ENCODE assay signal across 8 cellular contexts in the genomic region with DNA sequence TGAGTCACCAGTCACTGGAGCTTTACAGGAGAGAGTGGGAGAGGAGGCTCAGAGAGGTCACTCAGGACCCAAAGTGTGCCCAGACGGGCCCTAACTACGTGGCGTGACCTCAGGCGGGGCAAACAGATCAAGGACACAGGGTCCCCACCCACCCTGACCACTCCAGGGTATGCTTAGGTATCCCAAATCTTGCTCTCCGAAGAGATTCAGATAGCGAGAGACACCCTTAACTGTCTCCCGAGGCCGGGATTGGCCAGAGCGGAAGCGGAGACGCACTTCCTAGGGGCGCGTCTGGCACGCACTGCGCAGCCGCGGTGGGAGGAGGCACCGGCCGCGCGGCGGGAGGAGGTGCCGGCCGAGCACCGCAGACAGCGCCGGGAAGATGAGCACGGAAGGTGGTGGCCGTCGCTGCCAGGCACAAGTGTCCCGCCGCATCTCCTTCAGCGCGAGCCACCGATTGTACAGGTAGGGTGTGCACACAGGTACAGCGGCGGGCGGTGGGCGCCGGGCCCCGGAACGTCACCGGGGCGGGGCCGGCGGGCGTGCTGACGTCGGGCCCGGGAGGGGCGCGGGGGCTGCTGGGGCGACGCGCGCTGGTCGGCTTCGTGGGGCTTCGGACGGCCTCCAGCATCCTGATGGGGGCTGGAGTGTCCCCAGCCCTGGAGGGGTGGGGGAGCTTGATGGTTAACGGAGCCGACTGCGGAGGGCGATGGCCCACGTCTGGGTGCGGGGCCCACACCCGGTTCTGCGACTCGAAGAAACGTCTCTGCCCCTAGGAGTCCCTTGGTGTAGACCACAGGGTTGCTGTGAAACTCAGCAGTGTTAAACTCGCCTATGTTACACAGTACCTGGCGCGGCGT. TPM values are rescaled to one million over a fixed set of nuclear protein-coding genes. Genes with fewer than 3 reads are reported as not detected.
DNase-seq lines count a peak whose midpoint lies in the region; ATAC-seq and TF ChIP-seq lines count a peak whose summit lies in the region.

A gene (plus strand): TSS at position 367 of the 860 bp plus-strand sequence. CDS start 16 bp downstream, at position 383.

- peak within 1 kb of the TSS; percentile 98 for H3K27ac ChIP-seq in GM23248
- H3K27ac ChIP-seq in Karpas-422 (ENCODE audit: low read length): no peak within 1 kb of the TSS
- peak within 1 kb of the TSS; percentile 90 for H3K27ac ChIP-seq in RWPE1
- H3K27ac ChIP-seq in fibroblast of lung (ENCODE audit: insufficient read depth, low read length): peak within 1 kb of the TSS; percentile 99

- WGBS in GM23248 (ENCODE audit: low coverage in 1 of 2, low lambda C conversion rate in 2 of 2, missing lambda C conversion rate in 2 of 2), 2 experiments: 1% methylated on average over 54 to 67 of the region's 74 CpGs

- H3K4me3 ChIP-seq in GM23248 (peak within 1 kb of the TSS; percentile 83), Karpas-422 (ENCODE audit: low read length) (peak within 1 kb of the TSS; percentile 82), fibroblast of lung (replicated peaks in 1 of 4; ENCODE audit: control extremely low read depth in 1 of 4, insufficient read depth in 1 of 4, low read depth in 3 of 4, low read length in 4 of 4) (peak within 1 kb of the TSS; percentile 74 to 97 (median 90))

- H3K4me1 Mint-ChIP-seq in activated T-helper 17 cell treated with anti-CD3 and anti-CD28 coated beads, Interleukin-2, amount 50 U/mL, for 72 hours: peaks cover 7% of the 10 kb centered on the region
- peaks cover 20 to 25% of the 10 kb centered on the region in 2 donors for H3K4me1 Mint-ChIP-seq in natural killer cell

- DNase-seq in Daoy (ENCODE audit: low read depth) (peak; percentile 94), GM23248 (peak; percentile 97), Karpas-422 (peak; percentile 89), RWPE1 (ENCODE audit: low spot score) (peak; percentile 96), fibroblast of lung (ENCODE audit: low read depth in 2 of 2) (peak; percentile 84 to 85), natural killer cell (peak; percentile 83)
- DNase-seq in stimulated activated naive CD4-positive, alpha-beta T cell (lab: John Stamatoyannopoulos, UW): peak; percentile 69 to 95 (median 84)

- H3K4me3 Mint-ChIP-seq in activated T-helper 17 cell treated with anti-CD3 and anti-CD28 coated beads, Interleukin-2, amount 50 U/mL, for 72 hours: peak within 1 kb of the TSS; percentile 92
- peak within 1 kb of the TSS; percentile 92 for H3K4me3 Mint-ChIP-seq in natural killer cell

- H3K4me1 ChIP-seq in GM23248 (ENCODE audit: insufficient read depth): peaks cover 32% of the 10 kb centered on the region
- H3K4me1 ChIP-seq in Karpas-422 (ENCODE audit: low read length): peaks cover 9% of the 10 kb centered on the region
- H3K4me1 ChIP-seq in fibroblast of lung (ENCODE audit: control insufficient read depth, extremely low read depth, insufficient read depth, low read length): peaks cover 7% of the 10 kb centered on the region

- peak; percentile 98 for ATAC-seq in activated T-helper 17 cell treated with anti-CD3 and anti-CD28 coated beads, Interleukin-2, amount 50 U/mL, for 72 hours (replicated peaks)
- ATAC-seq in natural killer cell: peak; percentile 87 to 96 (median 88)

- peaks cover 8% of the 10 kb centered on the region; the same call in 1 of the 2 replicates for H3K36me3 ChIP-seq in GM23248 (ENCODE audit: low read depth)
- H3K36me3 ChIP-seq in Karpas-422 (ENCODE audit: insufficient read depth, low read length): 0 out of 2 replicates have a peak, but pooled peaks cover 3% of the 10 kb centered on the region
- peaks cover 2% of the 10 kb centered on the region for H3K36me3 ChIP-seq in fibroblast of lung (ENCODE audit: control insufficient read depth, insufficient read depth, low read length)

- no peaks in the 10 kb centered on the region for H3K9me3 ChIP-seq in GM23248 (ENCODE audit: low read depth)
- H3K9me3 ChIP-seq in Karpas-422 (ENCODE audit: low read length): no peaks in the 10 kb centered on the region
- no peaks in the 10 kb centered on the region for H3K9me3 ChIP-seq in fibroblast of lung (ENCODE audit: control insufficient read depth, insufficient read depth, low read depth, low read length)

- CTCF ChIA-PET in RWPE1 (lab: Yijun Ruan, JAX): interaction anchor here (0.8 kb wide), 2 partner anchors 54 to 773 kb away, joined by 3 read pairs; no protein-coding TSS in a partner anchor

- H3K79me2 ChIP-seq in GM23248 (ENCODE audit: insufficient read depth) (peaks cover 40% of the 10 kb centered on the region), Karpas-422 (ENCODE audit: low read length) (peaks cover 26% of the 10 kb centered on the region), fibroblast of lung (ENCODE audit: control insufficient read depth, insufficient read depth, low read length) (peaks cover 25% of the 10 kb centered on the region)

- H3K4me2 ChIP-seq in GM23248 (ENCODE audit: unreplicated experiment) (peak within 1 kb of the TSS; percentile 88), Karpas-422 (ENCODE audit: low read depth, low read length, poor library complexity, severe bottlenecking) (peak within 1 kb of the TSS; percentile 91), fibroblast of lung (ENCODE audit: extremely low read depth, insufficient read depth, low read length) (peak within 1 kb of the TSS; percentile 98)

- peaks cover 24% of the 10 kb centered on the region for H3F3A ChIP-seq in GM23248 (ENCODE audit: insufficient read depth)

- no peaks in the 10 kb centered on the region for H3K27me3 ChIP-seq in GM23248 (replicated peaks; ENCODE audit: insufficient read depth)
- H3K27me3 ChIP-seq in Karpas-422 (ENCODE audit: low read length): no peaks in the 10 kb centered on the region
- no peaks in the 10 kb centered on the region for H3K27me3 ChIP-seq in fibroblast of lung (ENCODE audit: control insufficient read depth, insufficient read depth, low read length)

- H4K20me1 ChIP-seq in GM23248 (ENCODE audit: insufficient read depth) (no peaks in the 10 kb centered on the region), Karpas-422 (ENCODE audit: insufficient read depth, low read depth, low read length) (no peaks in the 10 kb centered on the region), fibroblast of lung (ENCODE audit: control insufficient read depth, extremely low read depth, insufficient read depth, low read length) (no peaks in the 10 kb centered on the region)

- intact Hi-C loops in natural killer cell (cut with micrococcal nuclease): loop anchor here (1.0 to 10.0 kb wide), 2 partner anchors 14 to 229 kb away; no protein-coding TSS in a partner anchor

- H3K9ac ChIP-seq in GM23248 (peak within 1 kb of the TSS; percentile 93), Karpas-422 (ENCODE audit: low read length) (peak within 1 kb of the TSS; percentile 81), fibroblast of lung (ENCODE audit: insufficient read depth, low read length) (peak within 1 kb of the TSS; percentile 97)

- TF ChIP-seq CTCF in RWPE1 (conservative IDR thresholded peaks at IDR 0.05; ENCODE audit: low read depth): no peak
- TF ChIP-seq CTCF in fibroblast of lung (conservative IDR thresholded peaks at IDR 0.05 in 1 of 2, IDR thresholded peaks at IDR 0.05 in 1 of 2; ENCODE audit: low read depth in 1 of 2, low read length in 2 of 2): no peak
- no peak for TF ChIP-seq CTCF in natural killer cell (IDR thresholded peaks at IDR 0.05)

- in situ Hi-C loops in GM23248 (cut with MboI): no loop called here

- H3K27me3 Mint-ChIP-seq in activated T-helper 17 cell treated with anti-CD3 and anti-CD28 coated beads, Interleukin-2, amount 50 U/mL, for 72 hours: no peaks in the 10 kb centered on the region
- H3K27me3 Mint-ChIP-seq in natural killer cell (ENCODE audit: low read depth in 2 of 2): no peaks in the 10 kb centered on the region

- POLR2A ChIA-PET in RWPE1 (lab: Yijun Ruan, JAX; ENCODE audit: low non-redundant PET): interaction anchor here (0.5 kb wide), 1 partner anchor 895 kb away, joined by 3 read pairs; no protein-coding TSS in a partner anchor

- peaks cover 42% of the 10 kb centered on the region for H3K36me3 Mint-ChIP-seq in activated T-helper 17 cell treated with anti-CD3 and anti-CD28 coated beads, Interleukin-2, amount 50 U/mL, for 72 hours (ENCODE audit: low read depth)
- no peaks in the 10 kb centered on the region for H3K36me3 Mint-ChIP-seq in natural killer cell

- H2AFZ ChIP-seq in GM23248 (peak within 1 kb of the TSS; percentile 94), Karpas-422 (ENCODE audit: low read length) (peak within 1 kb of the TSS; percentile 56), fibroblast of lung (ENCODE audit: low read length) (peak within 1 kb of the TSS; percentile 98)

- peak within 1 kb of the TSS; percentile 97 for H3K27ac Mint-ChIP-seq in activated T-helper 17 cell treated with anti-CD3 and anti-CD28 coated beads, Interleukin-2, amount 50 U/mL, for 72 hours
- H3K27ac Mint-ChIP-seq in natural killer cell: peak within 1 kb of the TSS; percentile 94 to 96

- no peaks in the 10 kb centered on the region for H3K9me2 ChIP-seq in GM23248 (ENCODE audit: insufficient read depth)
- H3K9me2 ChIP-seq in Karpas-422 (replicated peaks; ENCODE audit: insufficient read depth, low read length): no peaks in the 10 kb centered on the region

- H3K9me3 Mint-ChIP-seq in activated T-helper 17 cell treated with anti-CD3 and anti-CD28 coated beads, Interleukin-2, amount 50 U/mL, for 72 hours: no peaks in the 10 kb centered on the region
- no peaks in the 10 kb centered on the region for H3K9me3 Mint-ChIP-seq in natural killer cell

RNA-seq across cellular contexts. Expression of the gene that starts here (rescaled TPM):
- 71.1 and 73.6 TPM in 2 replicates for total RNA-seq in Daoy (2014; rRNA removed; shearing (Covaris generic))
- total RNA-seq in GM23248 (2014; rRNA removed; shearing (Covaris generic)): 33.9 and 36.5 TPM in 2 replicates
- polyA plus RNA-seq in GM23248 (2016; fragmentation: Nextera tagmentation; extraction: Ambion mirVana): 100 and 108 TPM in 2 replicates
- total RNA-seq in Karpas-422 (2014; rRNA removed; shearing (Covaris generic); ENCODE audit: low replicate concordance): 11.4 and 28.6 TPM in 2 replicates
- 10 to 100 TPM; 24.1 to 31.0 TPM for total RNA-seq in activated T-helper 17 cell treated with anti-CD3 and anti-CD28 coated beads, Interleukin-2, amount 50 U/mL, for 72 hours
- total RNA-seq in fibroblast of lung: 47.5 and 69.0 TPM in 2 replicates
- polyA plus RNA-seq in fibroblast of lung: 47.4 and 51.6 TPM in 2 replicates
- polyA plus RNA-seq in fibroblast of lung (2012): 40.1 and 40.4 TPM in 2 replicates
- 5.1 TPM in 1 of 2 replicates, not detected in the other for polyA minus RNA-seq in fibroblast of lung (ENCODE audit: low replicate concordance)
- 100 to 1,000 TPM in 1 of 3 donors, 10 to 100 TPM in 2; 86.7 to 106 (median 97.4) TPM for total RNA-seq in natural killer cell
